In the genomic region with DNA sequence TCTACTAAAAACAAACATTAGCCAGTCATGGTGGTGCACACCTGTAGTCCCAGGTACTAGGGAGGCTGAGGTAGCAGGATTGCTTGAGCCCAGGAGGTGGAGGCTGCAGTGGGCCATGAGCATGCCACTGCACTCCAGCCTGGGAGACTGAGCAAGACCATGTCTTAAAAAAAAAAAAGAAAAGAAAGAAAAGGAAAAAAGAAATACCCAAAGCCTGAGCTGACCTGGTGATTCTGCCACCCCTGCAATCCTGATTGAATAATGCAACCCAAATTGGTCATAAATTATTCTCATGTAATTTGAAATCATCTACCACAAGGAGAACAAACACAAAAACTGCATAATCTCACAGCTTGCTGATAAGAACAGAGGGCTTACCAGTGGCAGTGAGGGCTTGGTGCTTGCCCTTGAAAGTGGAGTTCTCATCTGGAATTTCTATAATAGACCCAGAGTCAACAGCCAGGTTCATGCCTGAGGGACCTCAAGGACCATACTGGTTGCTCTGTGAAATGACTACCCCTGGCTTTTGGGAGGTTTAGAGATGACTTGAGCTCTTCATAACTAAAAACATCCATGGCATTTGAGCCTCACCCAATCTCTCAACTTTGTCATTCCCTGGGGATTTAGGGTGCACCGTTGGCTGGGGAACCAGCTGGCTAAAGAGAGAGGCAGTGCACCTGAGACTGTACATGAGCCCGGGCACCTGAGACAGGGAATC, we compare ENCODE assay signal across 18 cellular contexts. TPM values are rescaled to one million over a fixed set of nuclear protein-coding genes. Genes with fewer than 3 reads are reported as not detected.
DNase-seq lines count a peak whose midpoint lies in the region; ATAC-seq, FAIRE-seq and TF ChIP-seq lines count a peak whose summit lies in the region.
"Had no signal": no experiment of that assay in that cellular context is flagged by ENCODE, and none has a peak within 500 bp of the region (broad histone marks: within the 10 kb centered on the region; RNA-seq: fewer than 3 reads in every experiment).

No MANE protein-coding gene starts in this region.

- peaks cover 30% of the 10 kb centered on the region for H3K4me1 Mint-ChIP-seq in activated naive CD8-positive, alpha-beta T cell treated with anti-CD3 and anti-CD28 coated beads, Interleukin-2, amount 10 ng/mL, durations not matched to agents 7 days and 5 days
- H3K4me1 Mint-ChIP-seq in activated naive CD8-positive, alpha-beta T cell treated with anti-CD3 and anti-CD28 coated beads for 36 hours, result no peaks in the 10 kb centered on the region

- DNase-seq in activated naive CD8-positive, alpha-beta T cell treated with anti-CD3 and anti-CD28 coated beads, Interleukin-2, amount 10 ng/mL, durations not matched to agents 7 days and 5 days, result no peak
- DNase-seq in activated naive CD8-positive, alpha-beta T cell treated with anti-CD3 and anti-CD28 coated beads for 36 hours, result no peak
- DNase-seq in NCI-H2196 (lab: John Stamatoyannopoulos, UW; ENCODE audit: unreplicated experiment), result peak; percentile 53
- peak; percentile 75 for DNase-seq in HepG2 (ENCODE audit: low spot score)
- no peak for DNase-seq in retina
- DNase-seq in NK-92 treated with Interleukin-12 subunit alpha and Interleukin-12 subunit beta, amount 100 ng/mL, for 24 hours (lab: John Stamatoyannopoulos, UW), result no peak
- no peak for DNase-seq in SHP77 treated with DMSO at 0.1 percent for 48 hours (lab: John Stamatoyannopoulos, UW)
- DNase-seq: activated CD4-positive, alpha-beta T cell treated with anti-CD3 and anti-CD28 coated beads, Interleukin-2, amount 50 U/mL, for 4 hours; activated T-cell treated with anti-CD3 and anti-CD28 coated beads, Interleukin-2, amount 50 U/mL, for 24 hours; foreskin fibroblast; GOT3; SIG-M5; stimulated activated CD8-positive, alpha-beta memory T cell treated with anti-CD3 and anti-CD28 coated beads, Interleukin-4, amount 100 ng/mL, for 48 hours had no signal

- H3K36me3 Mint-ChIP-seq in activated naive CD8-positive, alpha-beta T cell treated with anti-CD3 and anti-CD28 coated beads, Interleukin-2, amount 10 ng/mL, durations not matched to agents 7 days and 5 days, result peaks cover 2% of the 10 kb centered on the region
- H3K36me3 Mint-ChIP-seq in activated naive CD8-positive, alpha-beta T cell treated with anti-CD3 and anti-CD28 coated beads for 36 hours, result no peaks in the 10 kb centered on the region
- H3K36me3 Mint-ChIP-seq: natural killer cell treated with Interleukin-12 subunit alpha and Interleukin-12 subunit beta and Interleukin-15 and Interleukin-18, amount 100 ng/mL, for 72 hours had no signal

- in situ Hi-C loops in HepG2 (cut with HindIII; ENCODE audit: extremely low pct_ligation_motif_present, low pct_unique_long_range_greater_than_20kb), result no loop called here

- peaks cover 30% of the 10 kb centered on the region for H3K4me1 ChIP-seq in HepG2 (ENCODE audit: insufficient read depth, low read length)
- H3K4me1 ChIP-seq: tibial nerve had no signal

- H3K9ac ChIP-seq in HepG2 (ENCODE audit: insufficient read depth, low read depth, low read length), result no peak overlapping the region

- H3K4me3 ChIP-seq in HepG2 (replicated peaks in 1 of 3; ENCODE audit: insufficient read depth in 1 of 3, low read depth in 2 of 3, low read length in 3 of 3), result no peak overlapping the region
- H3K4me3 ChIP-seq: tibial nerve had no signal

- peaks cover 1% of the 10 kb centered on the region for H3K9me3 Mint-ChIP-seq in activated naive CD8-positive, alpha-beta T cell treated with anti-CD3 and anti-CD28 coated beads, Interleukin-2, amount 10 ng/mL, durations not matched to agents 7 days and 5 days
- no peaks in the 10 kb centered on the region for H3K9me3 Mint-ChIP-seq in activated naive CD8-positive, alpha-beta T cell treated with anti-CD3 and anti-CD28 coated beads for 36 hours
- H3K9me3 Mint-ChIP-seq: activated T-cell treated with anti-CD3 and anti-CD28 coated beads, Interleukin-2, amount 50 U/mL, for 24 hours; natural killer cell treated with Interleukin-12 subunit alpha and Interleukin-12 subunit beta and Interleukin-15 and Interleukin-18, amount 100 ng/mL, for 72 hours had no signal

- no peaks in the 10 kb centered on the region for H4K20me1 ChIP-seq in HepG2 (ENCODE audit: insufficient read depth, low read length)

- POLR2A ChIA-PET in activated naive CD8-positive, alpha-beta T cell treated with anti-CD3 and anti-CD28 coated beads, Interleukin-2, amount 10 ng/mL, durations not matched to agents 7 days and 5 days (lab: Charles Lee), result no interaction called here
- POLR2A ChIA-PET in HepG2 (lab: Yijun Ruan, JAX), result no interaction called here

- peak overlapping the region; percentile 39 for H3K27ac Mint-ChIP-seq in activated naive CD8-positive, alpha-beta T cell treated with anti-CD3 and anti-CD28 coated beads, Interleukin-2, amount 10 ng/mL, durations not matched to agents 7 days and 5 days
- no peak overlapping the region for H3K27ac Mint-ChIP-seq in activated naive CD8-positive, alpha-beta T cell treated with anti-CD3 and anti-CD28 coated beads for 36 hours
- H3K27ac Mint-ChIP-seq: activated T-cell treated with anti-CD3 and anti-CD28 coated beads, Interleukin-2, amount 50 U/mL, for 24 hours; natural killer cell treated with Interleukin-12 subunit alpha and Interleukin-12 subunit beta and Interleukin-15 and Interleukin-18, amount 100 ng/mL, for 72 hours had no signal

- H3K27me3 Mint-ChIP-seq in activated naive CD8-positive, alpha-beta T cell treated with anti-CD3 and anti-CD28 coated beads, Interleukin-2, amount 10 ng/mL, durations not matched to agents 7 days and 5 days, result peaks cover 47% of the 10 kb centered on the region
- H3K27me3 Mint-ChIP-seq in activated naive CD8-positive, alpha-beta T cell treated with anti-CD3 and anti-CD28 coated beads for 36 hours, result peaks cover 36% of the 10 kb centered on the region

- H3K4me2 ChIP-seq in HepG2 (ENCODE audit: low read depth, low read length), result no peak overlapping the region

- CTCF ChIA-PET in HepG2 (lab: Yijun Ruan, JAX; ENCODE audit: low intra/inter-chr PET ratio, low total read pairs), result no interaction called here

- TF ChIP-seq POLR2A in HepG2 (IDR thresholded peaks at IDR 0.05; ENCODE audit: insufficient read depth in 1 of 2, low read depth in 2 of 2, low read length in 2 of 2), result no peak

- 0 out of 5 replicates have a peak, but pooled peaks cover 0 to 1% of the 10 kb centered on the region in 2 experiments for H3K27me3 ChIP-seq in HepG2 (ENCODE audit: control insufficient read depth in 1 of 2, insufficient read depth in 2 of 2, low read length in 2 of 2)
- H3K27me3 ChIP-seq: tibial nerve had no signal

- H3K4me3 Mint-ChIP-seq in activated naive CD8-positive, alpha-beta T cell treated with anti-CD3 and anti-CD28 coated beads, Interleukin-2, amount 10 ng/mL, durations not matched to agents 7 days and 5 days, result peak overlapping the region; percentile 38
- no peak overlapping the region for H3K4me3 Mint-ChIP-seq in activated naive CD8-positive, alpha-beta T cell treated with anti-CD3 and anti-CD28 coated beads for 36 hours
- H3K4me3 Mint-ChIP-seq: activated T-cell treated with anti-CD3 and anti-CD28 coated beads, Interleukin-2, amount 50 U/mL, for 24 hours; natural killer cell treated with Interleukin-12 subunit alpha and Interleukin-12 subunit beta and Interleukin-15 and Interleukin-18, amount 100 ng/mL, for 72 hours had no signal

- TF ChIP-seq RAD21 in HepG2 (CRISPR knock-in tag; IDR thresholded peaks at IDR 0.05), result no peak

- no TSS peak for BruUV-seq in HepG2 (replicated peaks; lab: Mats Ljungman, UMichigan)

- no peak overlapping the region for H3K27ac ChIP-seq in HepG2 (ENCODE audit: extremely low read length, insufficient read depth, low read length)
- H3K27ac ChIP-seq: tibial nerve had no signal

- TF ChIP-seq EP300 in HepG2 (IDR thresholded peaks at IDR 0.05; ENCODE audit: low read depth in 2 of 2, low read length in 2 of 2) (no peak), HepG2 (CRISPR knock-in tag; IDR thresholded peaks at IDR 0.05; ENCODE audit: borderline replicate concordance) (no peak)

- no peaks in the 10 kb centered on the region for H3K9me3 ChIP-seq in HepG2 (ENCODE audit: low read length)

- no peaks in the 10 kb centered on the region for H3K79me2 ChIP-seq in HepG2 (ENCODE audit: insufficient read depth, low read length)

- ATAC-seq in activated naive CD8-positive, alpha-beta T cell treated with anti-CD3 and anti-CD28 coated beads, Interleukin-2, amount 10 ng/mL, durations not matched to agents 7 days and 5 days (ENCODE audit: low read depth), result no peak
- ATAC-seq in HepG2, result peak; percentile 80
- ATAC-seq in GM18498 (IDR thresholded peaks at IDR 0.05; ENCODE audit: unreplicated experiment), result no peak

- peak; percentile 85 for FAIRE-seq in HepG2 (lab: Jason Lieb, UNC)
- FAIRE-seq: endometrium had no signal

- no peaks in the 10 kb centered on the region for H3K36me3 ChIP-seq in HepG2 (replicated peaks in 1 of 2; ENCODE audit: control insufficient read depth in 1 of 2, insufficient read depth in 2 of 2, low read length in 2 of 2)
- H3K36me3 ChIP-seq: tibial nerve had no signal

- 29% methylated on average over 2 of the region's 2 CpGs for WGBS in HepG2 (ENCODE audit: low lambda C conversion rate)

- intact Hi-C loops in HepG2 (cut with micrococcal nuclease; ENCODE audit: unreplicated experiment), result no loop called here

- TF ChIP-seq CTCF in HepG2 (CRISPR knock-in tag; IDR thresholded peaks at IDR 0.05), result no peak

- H2AFZ ChIP-seq in HepG2 (ENCODE audit: low read length), result no peak overlapping the region

RNA-seq across cellular contexts. Expression of gene TMC5, which starts 35.4 kb away (rescaled TPM):
- not detected for total RNA-seq in activated naive CD8-positive, alpha-beta T cell treated with anti-CD3 and anti-CD28 coated beads, Interleukin-2, amount 10 ng/mL, durations not matched to agents 7 days and 5 days
- total RNA-seq in activated naive CD8-positive, alpha-beta T cell treated with anti-CD3 and anti-CD28 coated beads for 36 hours, result not detected
- total RNA-seq in HepG2 (2016; rRNA removed; fragmentation: Illumina TruSeq; extraction: Trizol), result 0.09 and 0.34 TPM in 2 replicates
- total RNA-seq in HepG2 (2016; cell fraction: cytosol; rRNA removed; fragmentation: Illumina TruSeq; extraction: Trizol; ENCODE audit: low read depth), result 0.30 TPM in 1 of 2 replicates, not detected in the other
- total RNA-seq in HepG2 (2016; cell fraction: insoluble cytoplasmic fraction; rRNA removed; fragmentation: Illumina TruSeq; extraction: Trizol), result not detected in 2 replicates
- 0.09 and 0.10 TPM in 2 replicates for total RNA-seq in HepG2 (2016; cell fraction: membrane; rRNA removed; fragmentation: Illumina TruSeq; extraction: Trizol)
- not detected in 2 replicates for total RNA-seq in HepG2 (2016; cell fraction: nucleus; rRNA removed; fragmentation: Illumina TruSeq; extraction: Trizol)
- polyA plus RNA-seq in HepG2 (2011; rRNA removed), result 0.41 and 0.63 TPM in 2 replicates
- 0.35 and 0.49 TPM in 2 replicates for polyA plus RNA-seq in HepG2 (2011; cell fraction: cytosol; rRNA removed)
- 0.21 TPM in 1 of 2 replicates, not detected in the other for polyA plus RNA-seq in HepG2 (2011; cell fraction: nucleus; rRNA removed)
- polyA plus RNA-seq in HepG2 (2012), result 0.25 and 0.96 TPM in 2 replicates
- 0.17 and 0.26 TPM in 2 replicates for polyA plus RNA-seq in HepG2 (2016; cell fraction: cytosol; fragmentation: Illumina TruSeq; extraction: Trizol; ENCODE audit: low read depth)
- not detected in 2 replicates for polyA plus RNA-seq in HepG2 (2016; cell fraction: insoluble cytoplasmic fraction; fragmentation: Illumina TruSeq; extraction: Trizol; ENCODE audit: low read depth)
- 0.24 and 0.28 TPM in 2 replicates for polyA plus RNA-seq in HepG2 (2016; cell fraction: membrane; fragmentation: Illumina TruSeq; extraction: Trizol; ENCODE audit: low read depth)
- polyA plus RNA-seq in HepG2 (2016; cell fraction: nucleus; fragmentation: Illumina TruSeq; extraction: Trizol; ENCODE audit: insufficient read depth, low read depth), result not detected in 2 replicates
- 0.32 and 20.8 TPM in 2 replicates for polyA minus RNA-seq in HepG2 (2011; rRNA and poly(A)+ RNA removed; ENCODE audit: low replicate concordance)
- polyA minus RNA-seq in HepG2 (2011; cell fraction: cytosol; rRNA and poly(A)+ RNA removed), result 0.20 TPM in 1 of 2 replicates, not detected in the other
- polyA minus RNA-seq in HepG2 (2011; cell fraction: nucleus; rRNA and poly(A)+ RNA removed), result 0.99 TPM in 1 of 2 replicates, not detected in the other
- total RNA-seq: lung microvascular endothelial cell; natural killer cell treated with Interleukin-12 subunit alpha and Interleukin-12 subunit beta and Interleukin-15 and Interleukin-18, amount 100 ng/mL, for 72 hours; tibial nerve had no signal

Comparison
In these comparisons a context has a peak if more than half of its experiments do, and no peak if none do; other contexts are left out.
1. DNase-seq: peak in NCI-H2196 (single experiment) and HepG2 (single experiment); none in activated naive CD8-positive, alpha-beta T cell treated with anti-CD3 and anti-CD28 coated beads, Interleukin-2, amount 10 ng/mL, durations not matched to agents 7 days and 5 days (single experiment), activated naive CD8-positive, alpha-beta T cell treated with anti-CD3 and anti-CD28 coated beads for 36 hours (single experiment), retina (single experiment), NK-92 treated with Interleukin-12 subunit alpha and Interleukin-12 subunit beta, amount 100 ng/mL, for 24 hours (single experiment) and SHP77 treated with DMSO at 0.1 percent for 48 hours (single experiment).